ENCODE assay signal across 1 cellular context in genomic region chr22:18035740-18036139, GRCh38.
TF ChIP-seq lines count a peak whose summit lies in the region.

No MANE protein-coding gene starts in this region.

TF ChIP-seq in HepG2, 621 proteins besides CTCF, POLR2A, EP300 and RAD21 (continued from another document and continues in another):
- TF ChIP-seq ELF3 (CRISPR knock-in tag; IDR thresholded peaks at IDR 0.05), result 0 out of 2 replicates have a peak, but pooled peaks have one; percentile 19
- TF ChIP-seq KDM2A (CRISPR knock-in tag; IDR thresholded peaks at IDR 0.05; ENCODE audit: borderline replicate concordance, low read depth), result peak; percentile 40; the same call in 1 of the 2 replicates
- TF ChIP-seq HMGXB3 (CRISPR knock-in tag; IDR thresholded peaks at IDR 0.05; ENCODE audit: borderline replicate concordance), result no peak
- 0 out of 2 replicates have a peak, but pooled peaks have one; percentile 19 for TF ChIP-seq GMEB1 (CRISPR knock-in tag; IDR thresholded peaks at IDR 0.05; ENCODE audit: borderline replicate concordance)
- no peak for TF ChIP-seq KAT2B (IDR thresholded peaks at IDR 0.05; ENCODE audit: borderline replicate concordance, low read depth, low read length)
- TF ChIP-seq SAP130 (CRISPR knock-in tag; IDR thresholded peaks at IDR 0.05; ENCODE audit: low read depth), result peak; percentile 40; the same call in 1 of the 2 replicates
- no peak for TF ChIP-seq IRF1 (CRISPR knock-in tag; IDR thresholded peaks at IDR 0.05; ENCODE audit: low read depth)
- peak; percentile 45 for TF ChIP-seq CREB1 (IDR thresholded peaks at IDR 0.05)
- TF ChIP-seq CREB1 (CRISPR knock-in tag; IDR thresholded peaks at IDR 0.05), result peak; percentile 48; the same call in 1 of the 2 replicates
- 0 out of 2 replicates have a peak, but pooled peaks have one; percentile 24 for TF ChIP-seq BCL6 (CRISPR knock-in tag; IDR thresholded peaks at IDR 0.05)
- TF ChIP-seq MTA3 (CRISPR knock-in tag; IDR thresholded peaks at IDR 0.05), result no peak
- peak; percentile 43; the same call in 1 of the 2 replicates for TF ChIP-seq FOXK1 (CRISPR knock-in tag; IDR thresholded peaks at IDR 0.05; ENCODE audit: borderline replicate concordance, low read depth)
- TF ChIP-seq ZNF235 (CRISPR knock-in tag; IDR thresholded peaks at IDR 0.05; ENCODE audit: borderline replicate concordance), result no peak
- no peak for TF ChIP-seq EED (CRISPR knock-in tag; IDR thresholded peaks at IDR 0.05)
- no peak for TF ChIP-seq NFKBIZ (CRISPR knock-in tag; IDR thresholded peaks at IDR 0.05)
- TF ChIP-seq ZNF335 (CRISPR knock-in tag; IDR thresholded peaks at IDR 0.05), result no peak
- TF ChIP-seq SALL1 (CRISPR knock-in tag; IDR thresholded peaks at IDR 0.05), result peak; percentile 50
- no peak for TF ChIP-seq ZNF780A (CRISPR knock-in tag; IDR thresholded peaks at IDR 0.05)
- TF ChIP-seq GATAD1 (CRISPR knock-in tag; IDR thresholded peaks at IDR 0.05), result no peak
- TF ChIP-seq FUBP1 (CRISPR knock-in tag; IDR thresholded peaks at IDR 0.05; ENCODE audit: borderline replicate concordance), result no peak
- no peak for TF ChIP-seq ARNTL (CRISPR knock-in tag; IDR thresholded peaks at IDR 0.05)
- TF ChIP-seq DRAP1 (CRISPR knock-in tag; IDR thresholded peaks at IDR 0.05), result no peak
- TF ChIP-seq ZNF672 (CRISPR knock-in tag; IDR thresholded peaks at IDR 0.05), result no peak
- peak; percentile 65 for TF ChIP-seq FOSL2 (CRISPR knock-in tag; IDR thresholded peaks at IDR 0.05)
- TF ChIP-seq PLSCR1 (CRISPR knock-in tag; IDR thresholded peaks at IDR 0.05; ENCODE audit: borderline replicate concordance), result no peak
- TF ChIP-seq ZIK1 (CRISPR knock-in tag; IDR thresholded peaks at IDR 0.05; ENCODE audit: borderline replicate concordance, low read depth), result no peak
- TF ChIP-seq POLR2G (IDR thresholded peaks at IDR 0.05; ENCODE audit: low read depth, low read length), result no peak
- no peak for TF ChIP-seq ZNF383 (CRISPR knock-in tag; IDR thresholded peaks at IDR 0.05; ENCODE audit: borderline replicate concordance)
- TF ChIP-seq ZBTB21 (CRISPR knock-in tag; IDR thresholded peaks at IDR 0.05), result peak; percentile 70
- no peak for TF ChIP-seq PHB2 (IDR thresholded peaks at IDR 0.05; ENCODE audit: partially characterized antibody)
- no peak for TF ChIP-seq ZNF841 (CRISPR knock-in tag; IDR thresholded peaks at IDR 0.05; ENCODE audit: borderline replicate concordance)
- TF ChIP-seq KIAA2018 (CRISPR knock-in tag; IDR thresholded peaks at IDR 0.05; ENCODE audit: borderline replicate concordance), result no peak
- peak; percentile 69 for TF ChIP-seq GATAD2A (CRISPR knock-in tag; IDR thresholded peaks at IDR 0.05)
- no peak for TF ChIP-seq ZNF275 (CRISPR knock-in tag; IDR thresholded peaks at IDR 0.05; ENCODE audit: borderline replicate concordance)
- no peak for TF ChIP-seq ADNP (CRISPR knock-in tag; IDR thresholded peaks at IDR 0.05)
- no peak for TF ChIP-seq MIER2 (CRISPR knock-in tag; IDR thresholded peaks at IDR 0.05)
- no peak for TF ChIP-seq ZNF737 (CRISPR knock-in tag; IDR thresholded peaks at IDR 0.05; ENCODE audit: borderline replicate concordance)
- no peak for TF ChIP-seq RARG (CRISPR knock-in tag; IDR thresholded peaks at IDR 0.05; ENCODE audit: low read depth)
- TF ChIP-seq ZNF441 (CRISPR knock-in tag; IDR thresholded peaks at IDR 0.05; ENCODE audit: borderline replicate concordance), result no peak
- peak in 1 of 2 experiments; percentile 88; a peak in 2 of 4 replicates for TF ChIP-seq ATF4 (CRISPR knock-in tag; IDR thresholded peaks at IDR 0.05)
